In genomic region chr4:83025563-83025962, GRCh38 we compare ENCODE assay signal across 25 cellular contexts. TPM values are rescaled to one million over a fixed set of nuclear protein-coding genes. Genes with fewer than 3 reads are reported as not detected.
A peak's percentile ranks its signal among the peaks of the same experiment; 100 is the strongest.
DNase-seq lines count a peak whose midpoint lies in the region; ATAC-seq and TF ChIP-seq lines count a peak whose summit lies in the region.
"Had no signal": no experiment of that assay in that cellular context is flagged by ENCODE, and none has a peak within 500 bp of the region (broad histone marks: within the 10 kb centered on the region; RNA-seq: fewer than 3 reads in every experiment).

No MANE protein-coding gene starts in this region.

- H3K4me1 Mint-ChIP-seq in GM23338, result no peaks in the 10 kb centered on the region

- H3K4me3 Mint-ChIP-seq in GM23338, result no peak overlapping the region
- H3K4me3 Mint-ChIP-seq: CD14-positive monocyte; natural killer cell treated with Interleukin-12 subunit alpha and Interleukin-12 subunit beta and Interleukin-15 and Interleukin-18, amount 100 ng/mL, for 72 hours had no signal

- H3K4me2 ChIP-seq in GM23338, result no peak overlapping the region

- H3K9me3 Mint-ChIP-seq in GM23338, result peaks cover 29% of the 10 kb centered on the region

- H4K20me1 ChIP-seq in GM23338 (replicated peaks; ENCODE audit: insufficient read depth), result no peaks in the 10 kb centered on the region

- H3K4me1 ChIP-seq in GM23338 (ENCODE audit: insufficient read depth), result no peaks in the 10 kb centered on the region
- H3K4me1 ChIP-seq: breast epithelium, Peyer's patch had no signal

- H3K36me3 ChIP-seq in GM23338 (ENCODE audit: insufficient read depth), result no peaks in the 10 kb centered on the region
- H3K36me3 ChIP-seq: breast epithelium, Peyer's patch, thoracic aorta had no signal

- no peak overlapping the region for H3K4me3 ChIP-seq in GM23338
- H3K4me3 ChIP-seq: breast epithelium, Peyer's patch, thoracic aorta had no signal

- peak; percentile 8 for DNase-seq in EH (ENCODE audit: low read depth)
- DNase-seq in GM23338 (ENCODE audit: low spot score), result no peak
- peak; percentile 66 for DNase-seq in OCI-M1 (lab: John Stamatoyannopoulos, UW)
- DNase-seq in mesenteric fat pad (ENCODE audit: low spot score), result peak; percentile 16
- DNase-seq in GM13976 (ENCODE audit: low spot score), result no peak
- no peak for DNase-seq in RKO (ENCODE audit: low spot score)
- DNase-seq in D341Med (ENCODE audit: low spot score), result no peak
- DNase-seq: activated CD4-positive, alpha-beta T cell treated with anti-CD3 and anti-CD28 coated beads, Interleukin-2, amount 50 U/mL, for 4 hours; activated CD8-positive, alpha-beta memory T cell treated with anti-CD3 and anti-CD28 coated beads, Interleukin-2, amount 50 U/mL, for 48 hours; activated naive CD4-positive, alpha-beta T cell treated with anti-CD3 and anti-CD28 coated beads, Interleukin-2, amount 50 U/mL, for 16 hours; amygdala; Calu3; islet precursor cell; left ventricle myocardium superior; MM.1S; NCI-H1417 treated with DMSO at 0.1 percent for 48 hours; NCI-H2081 treated with DMSO at 0.1 percent for 48 hours; NCI-H524 treated with DMSO at 0.1 percent for 48 hours; Peyer's patch; stimulated activated naive CD8-positive, alpha-beta T cell treated with anti-CD3 and anti-CD28 coated beads, Interleukin-15, Interleukin-2, amounts not matched to agents 100 U/mL and 50 U/mL, for 24 hours had no signal

- peaks cover 10% of the 10 kb centered on the region; the same call in 2 of the 3 replicates for H3K36me3 Mint-ChIP-seq in GM23338 (ENCODE audit: low read depth)
- H3K36me3 Mint-ChIP-seq: CD14-positive monocyte had no signal

- in situ Hi-C loops in GM13976 (cut with MboI; ENCODE audit: low sequenced_read_pairs, unreplicated experiment), result no loop called here

- no peak overlapping the region for H3K27ac Mint-ChIP-seq in GM23338
- H3K27ac Mint-ChIP-seq: CD14-positive monocyte; natural killer cell treated with Interleukin-12 subunit alpha and Interleukin-12 subunit beta and Interleukin-15 and Interleukin-18, amount 100 ng/mL, for 72 hours had no signal

- H2AFZ ChIP-seq in GM23338, result no peak overlapping the region

- ATAC-seq in GM23338 (peak; percentile 33; the same call in 2 of the 3 replicates), HG03196 (IDR thresholded peaks at IDR 0.05; ENCODE audit: unreplicated experiment) (no peak)
- ATAC-seq: left ventricle myocardium superior; natural killer cell treated with Interleukin-12 subunit alpha and Interleukin-12 subunit beta and Interleukin-15 and Interleukin-18, amount 100 ng/mL, for 72 hours; stimulated activated naive CD8-positive, alpha-beta T cell treated with anti-CD3 and anti-CD28 coated beads, Interleukin-15, Interleukin-2, amounts not matched to agents 100 U/mL and 50 U/mL, for 24 hours had no signal

- H3K9me2 ChIP-seq in GM23338 (ENCODE audit: insufficient read depth), result no peaks in the 10 kb centered on the region

- no peak for TF ChIP-seq CTCF in GM23338 (conservative IDR thresholded peaks at IDR 0.05; ENCODE audit: low read depth in 2 of 2)
- TF ChIP-seq CTCF in GM13976 (IDR thresholded peaks at IDR 0.05; ENCODE audit: borderline replicate concordance, control extremely low read depth, extremely low read depth, insufficient read depth, missing control alignments), result no peak

- no peak overlapping the region for H3K27ac ChIP-seq in GM23338 (ENCODE audit: low read depth)
- H3K27ac ChIP-seq: breast epithelium, Peyer's patch, thoracic aorta had no signal

- H3K27me3 Mint-ChIP-seq in GM23338 (ENCODE audit: insufficient read depth, low read depth, poor library complexity), result peaks cover 18% of the 10 kb centered on the region

- no peaks in the 10 kb centered on the region for H3F3A ChIP-seq in GM23338 (replicated peaks; ENCODE audit: low read depth)

- H3K79me2 ChIP-seq in GM23338 (replicated peaks; ENCODE audit: insufficient read depth), result no peaks in the 10 kb centered on the region

- no peaks in the 10 kb centered on the region for H3K27me3 ChIP-seq in GM23338 (ENCODE audit: insufficient read depth)
- H3K27me3 ChIP-seq: breast epithelium, Peyer's patch had no signal

TF ChIP-seq in GM23338, 12 proteins besides CTCF, POLR2A, EP300 and RAD21 (continues in another document):
- TF ChIP-seq REST (IDR thresholded peaks at IDR 0.05; ENCODE audit: unreplicated experiment), result no peak
- TF ChIP-seq ZNF331 (CRISPR knock-in tag; IDR thresholded peaks at IDR 0.05; ENCODE audit: low read depth), result no peak
- no peak for TF ChIP-seq NANOG (IDR thresholded peaks at IDR 0.05; ENCODE audit: borderline replicate concordance)
- no peak for TF ChIP-seq JUNB (IDR thresholded peaks at IDR 0.05; ENCODE audit: unreplicated experiment)
- no peak for TF ChIP-seq EZH2 (IDR thresholded peaks at IDR 0.05; ENCODE audit: low read depth, unreplicated experiment)

RNA-seq across cellular contexts. Expression of gene COPS4, which starts 9.4 kb away (rescaled TPM):
- total RNA-seq in GM23338 (2014; rRNA removed; shearing (Covaris generic)), result 34.2 and 46.6 TPM in 2 replicates
- 19.9 and 23.7 TPM in 2 replicates for polyA plus RNA-seq in GM23338 (2016; fragmentation: Nextera tagmentation; extraction: Ambion mirVana)
- 31.3 TPM for total RNA-seq in mesenteric fat pad

RNA-seq across cellular contexts. Expression of gene LIN54, which starts 14.9 kb away (rescaled TPM):
- 11.2 and 15.7 TPM in 2 replicates for total RNA-seq in GM23338 (2014; rRNA removed; shearing (Covaris generic))
- polyA plus RNA-seq in GM23338 (2016; fragmentation: Nextera tagmentation; extraction: Ambion mirVana), result 3.7 and 4.0 TPM in 2 replicates
- 8.1 TPM for total RNA-seq in mesenteric fat pad

Comparison
In these comparisons a context has a peak if more than half of its experiments do, and no peak if none do; other contexts are left out.
1. DNase-seq: peak in EH (single experiment), OCI-M1 (single experiment) and mesenteric fat pad (single experiment); none in GM23338 (single experiment), GM13976 (single experiment), RKO (single experiment) and D341Med (single experiment).